8 cellular contexts compared by ENCODE assay signal in the genomic region with DNA sequence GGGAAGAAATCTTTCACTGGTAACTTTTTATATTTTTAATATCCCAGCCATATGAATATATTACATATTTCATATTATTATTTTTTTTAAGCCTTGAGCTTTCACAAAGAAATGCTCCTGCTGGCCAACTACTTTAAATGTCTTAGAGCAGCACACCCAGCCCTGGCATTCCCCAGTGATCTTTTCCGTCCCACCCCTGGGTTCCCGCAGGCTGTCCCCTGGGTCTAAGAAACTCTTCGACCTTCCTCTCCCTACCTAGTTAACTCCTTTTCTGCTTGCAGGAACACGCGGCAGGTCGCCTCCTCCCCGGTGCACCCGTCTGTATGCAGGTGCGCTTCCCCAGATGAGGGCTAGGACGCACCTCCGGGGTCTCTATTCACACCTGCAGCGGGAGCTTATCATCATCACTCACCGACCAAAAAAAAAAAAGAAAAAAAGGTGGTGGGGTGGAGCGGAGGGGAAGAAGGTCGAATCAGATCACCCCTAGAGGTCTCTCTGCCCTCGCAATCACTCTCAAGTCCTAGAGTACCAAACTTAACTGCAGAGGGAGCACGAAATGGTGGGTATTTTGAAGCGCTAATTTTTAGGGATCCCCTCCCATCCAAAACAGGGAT. TPM values are rescaled to one million over a fixed set of nuclear protein-coding genes. Genes with fewer than 3 reads are reported as not detected.
DNase-seq lines count a peak whose midpoint lies in the region; ATAC-seq, FAIRE-seq and TF ChIP-seq lines count a peak whose summit lies in the region.

No MANE protein-coding gene starts in this region.

- TF ChIP-seq CTCF in DND-41 (IDR thresholded peaks at IDR 0.05; ENCODE audit: borderline replicate concordance, extremely low read depth, low read length, poor library complexity, severe bottlenecking), result peak; percentile 45

- H3K27me3 ChIP-seq in DND-41 (ENCODE audit: insufficient read depth, low read length, poor library complexity) (no peaks in the 10 kb centered on the region), small intestine (ENCODE audit: control insufficient read depth in 2 of 2, insufficient read depth in 2 of 2, low read length in 2 of 2) (no peaks in the 10 kb centered on the region)

- H3K4me3 ChIP-seq in DND-41 (ENCODE audit: low read depth in 1 of 2, low read length in 2 of 2) (peak overlapping the region; percentile 95 to 99), iPS-11a (ENCODE audit: low read depth, low read length) (peak overlapping the region; percentile 92), small intestine (ENCODE audit: low read depth in 1 of 2, low read length in 2 of 2) (peak overlapping the region; percentile 86 to 95)

- no peaks in the 10 kb centered on the region for H3K9me3 ChIP-seq in DND-41 (ENCODE audit: insufficient read depth, low read length, severe bottlenecking)
- no peaks in the 10 kb centered on the region for H3K9me3 ChIP-seq in small intestine (ENCODE audit: control insufficient read depth, low read depth)

- DNase-seq in DND-41 (peak; percentile 56), OCI-M1 (lab: John Stamatoyannopoulos, UW) (peak; percentile 79), small intestine (peak; percentile 77), NCI-H187 treated with DMSO at 0.1 percent for 48 hours (lab: John Stamatoyannopoulos, UW) (no peak)
- DNase-seq in activated naive CD8-positive, alpha-beta T cell treated with anti-CD3 and anti-CD28 coated beads, Interleukin-2, amount 50 U/mL, for 16 hours (ENCODE audit: low read depth, low spot score), result peak; percentile 4

- H3K4me1 ChIP-seq in DND-41 (ENCODE audit: insufficient read depth, low read length) (peaks cover 29% of the 10 kb centered on the region), small intestine (ENCODE audit: control insufficient read depth in 2 of 2, insufficient read depth in 1 of 2, low read depth in 1 of 2, low read length in 1 of 2) (no peaks in the 10 kb centered on the region)

- peaks cover 42% of the 10 kb centered on the region for H3K36me3 ChIP-seq in DND-41 (ENCODE audit: insufficient read depth, low read length)
- peaks cover 0 to 3% of the 10 kb centered on the region in 2 donors for H3K36me3 ChIP-seq in small intestine (ENCODE audit: control insufficient read depth in 2 of 2, insufficient read depth in 2 of 2, low read length in 2 of 2)

- WGBS in small intestine, 3 donors, result 0 to 1% (median 1%) methylated on average over 17 to 18 of the region's 18 CpGs

- peak; percentile 51 for ATAC-seq in DND-41 (ENCODE audit: insufficient read depth, low read depth)
- peak; percentile 50 for ATAC-seq in GM19455 (IDR thresholded peaks at IDR 0.05; ENCODE audit: unreplicated experiment)
- ATAC-seq in HG03520 (IDR thresholded peaks at IDR 0.05; ENCODE audit: unreplicated experiment), result peak; percentile 33

- peak overlapping the region; percentile 97 for H3K27ac ChIP-seq in DND-41 (ENCODE audit: low read length)
- peak overlapping the region; percentile 95 to 99 for H3K27ac ChIP-seq in small intestine (ENCODE audit: low read depth in 1 of 2, low read length in 1 of 2)

- peaks cover 53% of the 10 kb centered on the region for H3K79me2 ChIP-seq in DND-41 (ENCODE audit: insufficient read depth, low read length)

- peak overlapping the region; percentile 100 for H3K9ac ChIP-seq in DND-41 (ENCODE audit: low read depth, low read length)

- H2AFZ ChIP-seq in DND-41 (ENCODE audit: low read depth, low read length), result peak overlapping the region; percentile 99

- FAIRE-seq in small intestine (lab: Jason Lieb, UNC), result no peak

- H3K4me2 ChIP-seq in DND-41 (ENCODE audit: insufficient read depth, low read length), result peak overlapping the region; percentile 95

- peaks cover 3% of the 10 kb centered on the region; the same call in 1 of the 2 replicates for H4K20me1 ChIP-seq in DND-41 (ENCODE audit: insufficient read depth, low read length)

RNA-seq across cellular contexts. Expression of a gene that starts 0.7 kb away (rescaled TPM):
- polyA plus RNA-seq in small intestine, result 10 to 100 TPM in 2 of 3 donors, 1 to 10 TPM in 1; 8.7 to 17.6 (median 14.9) TPM

RNA-seq across cellular contexts. Expression of a gene that starts 38.6 kb away (rescaled TPM):
- polyA plus RNA-seq in small intestine, result 100 to 1,000 TPM in 1 of 3 donors, 10 to 100 TPM in 2; 53.8 to 104 (median 65.3) TPM

RNA-seq across cellular contexts. Expression of a gene that starts 57.8 kb away (rescaled TPM):
- 100 to 1,000 TPM in 1 of 3 donors, 10 to 100 TPM in 2; 52.3 to 125 (median 65.9) TPM for polyA plus RNA-seq in small intestine
